In the genomic region with DNA sequence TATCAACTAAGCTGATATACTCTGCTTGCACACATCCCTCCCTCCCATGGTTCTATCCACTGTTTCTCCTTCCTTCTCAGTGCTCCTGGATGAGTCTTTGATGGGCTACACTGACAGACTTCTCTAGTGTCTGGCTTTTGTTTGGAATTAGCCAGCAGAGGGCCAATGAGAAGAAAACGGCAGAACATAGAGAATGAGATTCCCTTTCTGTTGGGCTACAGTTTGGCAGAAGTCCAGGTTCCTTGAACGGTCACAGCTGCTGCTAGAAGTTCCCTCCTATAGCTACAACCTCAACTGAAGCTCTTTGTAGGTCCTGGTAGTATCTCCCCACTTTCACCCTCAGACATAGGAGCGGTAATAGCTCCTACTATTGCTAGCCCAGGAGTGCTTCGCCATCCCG, we compare ENCODE assay signal across 10 cellular contexts.
DNase-seq lines count a peak whose midpoint lies in the region; ATAC-seq and TF ChIP-seq lines count a peak whose summit lies in the region.
"Had no signal": no experiment of that assay in that cellular context is flagged by ENCODE, and none has a peak within 500 bp of the region (broad histone marks: within the 10 kb centered on the region; RNA-seq: fewer than 3 reads in every experiment).

No MANE protein-coding gene starts in this region.

- no peak for TF ChIP-seq CTCF in DND-41 (IDR thresholded peaks at IDR 0.05; ENCODE audit: borderline replicate concordance, extremely low read depth, low read length, poor library complexity, severe bottlenecking)
- peak; percentile 26 for TF ChIP-seq CTCF in astrocyte of the cerebellum (IDR thresholded peaks at IDR 0.05; ENCODE audit: low read depth, low read length, missing control alignments)

- no peak overlapping the region for H3K4ac ChIP-seq in mesenchymal stem cell (ENCODE audit: low read depth in 1 of 2, low read length in 2 of 2)

- no peak overlapping the region for H3K27ac ChIP-seq in DND-41 (ENCODE audit: low read length)
- H3K27ac ChIP-seq in mesenchymal stem cell (ENCODE audit: low read length, poor library complexity, severe bottlenecking): no peak overlapping the region
- H3K27ac ChIP-seq: RWPE1 had no signal

- H2BK5ac ChIP-seq in mesenchymal stem cell (ENCODE audit: low read depth, low read length, poor library complexity, severe bottlenecking): no peak overlapping the region

- DNase-seq in DND-41 (peak; percentile 20), NCI-H187 treated with DMSO at 0.1 percent for 48 hours (lab: John Stamatoyannopoulos, UW) (peak; percentile 74), astrocyte of the cerebellum (ENCODE audit: low read depth) (peak; percentile 11), mesenchymal stem cell (peak; percentile 66), posterior cingulate gyrus (no peak)
- DNase-seq in activated CD4-positive, alpha-beta T cell treated with anti-CD3 and anti-CD28 coated beads, Interleukin-2, amount 50 U/mL, for 4 hours: no peak
- no peak for DNase-seq in activated CD4-positive, alpha-beta T cell treated with anti-CD3 and anti-CD28 coated beads, Interleukin-2, amount 10 ng/mL, durations not matched to agents 7 days and 5 days
- DNase-seq: activated naive CD4-positive, alpha-beta T cell treated with Interleukin-2 at 50 U/mL for 16 hours had no signal

- peaks cover 8% of the 10 kb centered on the region for H3K9me3 Mint-ChIP-seq in activated CD4-positive, alpha-beta T cell treated with anti-CD3 and anti-CD28 coated beads, Interleukin-2, amount 10 ng/mL, durations not matched to agents 7 days and 5 days

- H3K4me1 Mint-ChIP-seq in activated CD4-positive, alpha-beta T cell treated with anti-CD3 and anti-CD28 coated beads, Interleukin-2, amount 10 ng/mL, durations not matched to agents 7 days and 5 days: peaks cover 11% of the 10 kb centered on the region

- no peaks in the 10 kb centered on the region for H3K36me3 ChIP-seq in DND-41 (ENCODE audit: insufficient read depth, low read length)
- H3K36me3 ChIP-seq in mesenchymal stem cell (ENCODE audit: control insufficient read depth in 1 of 2, insufficient read depth in 2 of 2, low read depth in 1 of 2, low read length in 2 of 2): no peaks in the 10 kb centered on the region

- 69% methylated on average over 5 of the region's 5 CpGs for WGBS in mesenchymal stem cell

- no peaks in the 10 kb centered on the region for H3K9me3 ChIP-seq in DND-41 (ENCODE audit: insufficient read depth, low read length, severe bottlenecking)
- no peaks in the 10 kb centered on the region for H3K9me3 ChIP-seq in mesenchymal stem cell (ENCODE audit: control insufficient read depth, low read length)

- no peak overlapping the region for H4K8ac ChIP-seq in mesenchymal stem cell (ENCODE audit: low read length)

- no peaks in the 10 kb centered on the region for H3K79me1 ChIP-seq in mesenchymal stem cell (replicated peaks; ENCODE audit: low read length, poor library complexity, severe bottlenecking)

- no peak overlapping the region for H3K4me3 Mint-ChIP-seq in activated CD4-positive, alpha-beta T cell treated with anti-CD3 and anti-CD28 coated beads, Interleukin-2, amount 10 ng/mL, durations not matched to agents 7 days and 5 days

- in situ Hi-C loops in astrocyte of the cerebellum (cut with HindIII; ENCODE audit: low sequenced_read_pairs): no loop called here

- H2AFZ ChIP-seq in DND-41 (ENCODE audit: low read depth, low read length) (no peak overlapping the region), mesenchymal stem cell (ENCODE audit: low read depth, low read length) (no peak overlapping the region)

- no peak overlapping the region for H3K23ac ChIP-seq in mesenchymal stem cell (ENCODE audit: low read length in 2 of 2)

- no peak overlapping the region for H3K14ac ChIP-seq in mesenchymal stem cell (ENCODE audit: low read length in 2 of 2)

- peaks cover 4% of the 10 kb centered on the region for H3K36me3 Mint-ChIP-seq in activated CD4-positive, alpha-beta T cell treated with anti-CD3 and anti-CD28 coated beads, Interleukin-2, amount 10 ng/mL, durations not matched to agents 7 days and 5 days (ENCODE audit: low read depth)

- H3K4me1 ChIP-seq in DND-41 (ENCODE audit: insufficient read depth, low read length) (0 out of 2 replicates have a peak, but pooled peaks cover 5% of the 10 kb centered on the region), mesenchymal stem cell (ENCODE audit: control insufficient read depth, insufficient read depth, low read depth, low read length) (no peaks in the 10 kb centered on the region)

- H3K4me2 ChIP-seq in DND-41 (ENCODE audit: insufficient read depth, low read length) (no peak overlapping the region), mesenchymal stem cell (ENCODE audit: low read length, poor library complexity, severe bottlenecking) (no peak overlapping the region)

- intact Hi-C loops in posterior cingulate gyrus (cut with DNase I): no loop called here

- no peak overlapping the region for H2BK15ac ChIP-seq in mesenchymal stem cell (ENCODE audit: low read depth, poor library complexity, severe bottlenecking)

- no peak overlapping the region for H2AK5ac ChIP-seq in mesenchymal stem cell (ENCODE audit: low read length, severe bottlenecking)

- H3K18ac ChIP-seq in mesenchymal stem cell (ENCODE audit: low read depth in 1 of 2, low read length in 2 of 2): no peak overlapping the region

- POLR2A ChIA-PET in activated CD4-positive, alpha-beta T cell treated with anti-CD3 and anti-CD28 coated beads, Interleukin-2, amount 10 ng/mL, durations not matched to agents 7 days and 5 days (lab: Charles Lee): no interaction called here

- CTCF ChIA-PET in activated CD4-positive, alpha-beta T cell treated with anti-CD3 and anti-CD28 coated beads, Interleukin-2, amount 10 ng/mL, durations not matched to agents 7 days and 5 days (lab: Charles Lee): interaction anchor here (0.6 to 0.9 kb wide), 2 partner anchors 145 to 225 kb away, joined by 3 to 4 read pairs; no protein-coding TSS in a partner anchor

- H2BK12ac ChIP-seq in mesenchymal stem cell (ENCODE audit: low read length in 2 of 2): no peak overlapping the region

- no peaks in the 10 kb centered on the region for H3K79me2 ChIP-seq in DND-41 (ENCODE audit: insufficient read depth, low read length)

- no peak overlapping the region for H4K91ac ChIP-seq in mesenchymal stem cell (ENCODE audit: low read length)

- H3K27me3 ChIP-seq in DND-41 (ENCODE audit: insufficient read depth, low read length, poor library complexity) (no peaks in the 10 kb centered on the region), mesenchymal stem cell (ENCODE audit: control insufficient read depth in 1 of 2, insufficient read depth in 1 of 2, low read length in 2 of 2) (no peaks in the 10 kb centered on the region)

- H3K27ac Mint-ChIP-seq in activated CD4-positive, alpha-beta T cell treated with anti-CD3 and anti-CD28 coated beads, Interleukin-2, amount 10 ng/mL, durations not matched to agents 7 days and 5 days: no peak overlapping the region

- ATAC-seq in DND-41 (ENCODE audit: insufficient read depth, low read depth) (peak; percentile 55; the same call in 2 of the 3 replicates), GM18907 (IDR thresholded peaks at IDR 0.05; ENCODE audit: unreplicated experiment) (no peak)

- H2BK120ac ChIP-seq in mesenchymal stem cell (ENCODE audit: low read depth, low read length): no peak overlapping the region

- H3K9ac ChIP-seq in DND-41 (ENCODE audit: low read depth, low read length) (no peak overlapping the region), mesenchymal stem cell (ENCODE audit: low read length) (no peak overlapping the region)

- H3K4me3 ChIP-seq in DND-41 (ENCODE audit: low read depth in 1 of 2, low read length in 2 of 2): no peak overlapping the region
- H3K4me3 ChIP-seq in astrocyte of the cerebellum (ENCODE audit: low read depth, low read length): no peak overlapping the region
- no peak overlapping the region for H3K4me3 ChIP-seq in mesenchymal stem cell (ENCODE audit: insufficient read depth in 1 of 2, low read depth in 1 of 2, low read length in 2 of 2)

- no peaks in the 10 kb centered on the region for H4K20me1 ChIP-seq in DND-41 (ENCODE audit: insufficient read depth, low read length)

- no peaks in the 10 kb centered on the region for H3K27me3 Mint-ChIP-seq in activated CD4-positive, alpha-beta T cell treated with anti-CD3 and anti-CD28 coated beads, Interleukin-2, amount 10 ng/mL, durations not matched to agents 7 days and 5 days

Comparison
In these comparisons a context has a peak if more than half of its experiments do, and no peak if none do; other contexts are left out.
1. DNase-seq: peak in DND-41 (single experiment), NCI-H187 treated with DMSO at 0.1 percent for 48 hours (single experiment), astrocyte of the cerebellum (single experiment) and mesenchymal stem cell (single experiment); none in activated CD4-positive, alpha-beta T cell treated with anti-CD3 and anti-CD28 coated beads, Interleukin-2, amount 50 U/mL, for 4 hours (0 of 2), posterior cingulate gyrus (0 of 10) and activated CD4-positive, alpha-beta T cell treated with anti-CD3 and anti-CD28 coated beads, Interleukin-2, amount 10 ng/mL, durations not matched to agents 7 days and 5 days (single experiment).